Comparison of ENCODE assay signal across 9 cellular contexts in the genomic region with DNA sequence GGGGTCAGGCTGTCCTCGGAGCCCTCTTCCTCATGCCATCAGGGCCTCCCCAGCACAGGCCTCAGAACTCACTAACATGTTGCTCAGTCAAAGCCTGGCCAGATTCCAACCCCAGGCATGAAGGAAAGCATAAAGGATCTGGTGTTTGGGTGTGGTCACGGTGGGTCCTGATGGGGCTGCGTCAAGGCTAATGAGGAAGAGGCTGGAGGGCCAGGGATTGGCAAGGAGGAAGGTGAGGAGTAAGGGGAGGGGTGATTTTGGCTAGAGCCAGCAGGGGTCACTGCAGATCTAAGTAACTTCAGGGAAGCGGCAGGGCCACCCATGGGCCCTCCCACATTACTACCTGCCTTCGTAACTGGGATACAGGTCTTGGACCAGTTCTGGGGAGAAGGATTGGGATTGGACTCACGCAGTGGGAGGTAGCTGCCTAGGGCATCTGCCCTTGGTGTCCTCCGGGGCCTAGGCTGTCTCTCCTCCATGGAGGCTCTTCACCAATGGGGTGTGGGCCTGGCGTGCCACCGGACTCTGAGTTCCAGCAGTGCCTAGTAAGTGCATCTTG. TPM values are rescaled to one million over a fixed set of nuclear protein-coding genes. Genes with fewer than 3 reads are reported as not detected.
DNase-seq lines count a peak whose midpoint lies in the region; ATAC-seq, FAIRE-seq and TF ChIP-seq lines count a peak whose summit lies in the region.
"Had no signal": no experiment of that assay in that cellular context is flagged by ENCODE, and none has a peak within 500 bp of the region (broad histone marks: within the 10 kb centered on the region; RNA-seq: fewer than 3 reads in every experiment).

No MANE protein-coding gene starts in this region.

- H3K9me3 Mint-ChIP-seq in CD4-positive, alpha-beta T cell, result no peaks in the 10 kb centered on the region
- no peaks in the 10 kb centered on the region for H3K9me3 Mint-ChIP-seq in activated T-helper 17 cell treated with anti-CD3 and anti-CD28 coated beads, Interleukin-2, amount 50 U/mL, for 72 hours

- no peaks in the 10 kb centered on the region for H3K36me3 ChIP-seq in psoas muscle (ENCODE audit: insufficient read depth in 1 of 2, low read depth in 1 of 2)
- H3K36me3 ChIP-seq: SJSA1 had no signal

- H3K4me1 ChIP-seq in psoas muscle, result no peaks in the 10 kb centered on the region

- no peaks in the 10 kb centered on the region for H3K27me3 ChIP-seq in CD4-positive, alpha-beta T cell (ENCODE audit: control insufficient read depth, insufficient read depth, low read length)
- H3K27me3 ChIP-seq in psoas muscle (ENCODE audit: insufficient read depth in 3 of 3, low read length in 2 of 3), result no peaks in the 10 kb centered on the region

- POLR2A ChIA-PET in CD4-positive, alpha-beta T cell (lab: Charles Lee), result interaction anchor here (1.0 kb wide), 1 partner anchor 45 kb away, joined by 4 read pairs; no protein-coding TSS in a partner anchor

- ATAC-seq in CD4-positive, alpha-beta T cell (ENCODE audit: poor library complexity), result peak; percentile 68
- peak; percentile 79 for ATAC-seq in activated T-helper 17 cell treated with anti-CD3 and anti-CD28 coated beads, Interleukin-2, amount 50 U/mL, for 72 hours (replicated peaks)
- peak; percentile 61 to 80 (median 74) for ATAC-seq in psoas muscle

- no peaks in the 10 kb centered on the region for H3K9me3 ChIP-seq in CD4-positive, alpha-beta T cell (ENCODE audit: control insufficient read depth, low read length)
- no peaks in the 10 kb centered on the region for H3K9me3 ChIP-seq in psoas muscle
- H3K9me3 ChIP-seq: SJSA1 had no signal

- no peak overlapping the region for H3K27ac ChIP-seq in CD4-positive, alpha-beta T cell (ENCODE audit: low read depth, low read length)
- no peak overlapping the region for H3K27ac ChIP-seq in psoas muscle
- H3K27ac ChIP-seq: SJSA1 had no signal

- H3K36me3 Mint-ChIP-seq in CD4-positive, alpha-beta T cell (ENCODE audit: low read depth), result no peaks in the 10 kb centered on the region
- H3K36me3 Mint-ChIP-seq in activated T-helper 17 cell treated with anti-CD3 and anti-CD28 coated beads, Interleukin-2, amount 50 U/mL, for 72 hours (ENCODE audit: low read depth), result no peaks in the 10 kb centered on the region

- no peak overlapping the region for H3K4me3 ChIP-seq in psoas muscle
- H3K4me3 ChIP-seq: SJSA1 had no signal

- no peak overlapping the region for H3K4me3 Mint-ChIP-seq in CD4-positive, alpha-beta T cell
- H3K4me3 Mint-ChIP-seq in activated T-helper 17 cell treated with anti-CD3 and anti-CD28 coated beads, Interleukin-2, amount 50 U/mL, for 72 hours, result peak overlapping the region; percentile 74

- peaks cover 30% of the 10 kb centered on the region for H3K4me1 Mint-ChIP-seq in CD4-positive, alpha-beta T cell (ENCODE audit: low read depth)
- H3K4me1 Mint-ChIP-seq in activated T-helper 17 cell treated with anti-CD3 and anti-CD28 coated beads, Interleukin-2, amount 50 U/mL, for 72 hours, result peaks cover 23% of the 10 kb centered on the region

- WGBS in psoas muscle, 3 donors, result 62 to 69% (median 67%) methylated on average over 9 of the region's 9 CpGs

- intact Hi-C loops in CD4-positive, alpha-beta T cell (cut with DNase I, micrococcal nuclease), result loop anchor here (1.0 to 5.0 kb wide), 4 partner anchors 49 to 355 kb away; no protein-coding TSS in a partner anchor
- intact Hi-C loops in psoas muscle (cut with DNase I), result loop anchor here in 1 of 2 donors (2.0 kb wide), 1 partner anchor 355 kb away; no protein-coding TSS in a partner anchor

- TF ChIP-seq CTCF in CD4-positive, alpha-beta T cell (IDR thresholded peaks at IDR 0.05), result peak; percentile 72
- peak; percentile 37 for TF ChIP-seq CTCF in psoas muscle (IDR thresholded peaks at IDR 0.05)

- no peaks in the 10 kb centered on the region for H3K27me3 Mint-ChIP-seq in CD4-positive, alpha-beta T cell
- no peaks in the 10 kb centered on the region for H3K27me3 Mint-ChIP-seq in activated T-helper 17 cell treated with anti-CD3 and anti-CD28 coated beads, Interleukin-2, amount 50 U/mL, for 72 hours

- CTCF ChIA-PET in CD4-positive, alpha-beta T cell (lab: Charles Lee), result interaction anchor here (1.3 to 1.6 kb wide), 2 partner anchors 45 to 355 kb away, joined by 5 to 8 read pairs; no protein-coding TSS in a partner anchor

- peak overlapping the region; percentile 85 for H3K27ac Mint-ChIP-seq in CD4-positive, alpha-beta T cell
- H3K27ac Mint-ChIP-seq in activated T-helper 17 cell treated with anti-CD3 and anti-CD28 coated beads, Interleukin-2, amount 50 U/mL, for 72 hours, result peak overlapping the region; percentile 21

- no peak for FAIRE-seq in RCC 7860 (lab: Jason Lieb, UNC)

- peak; percentile 43 to 68 (median 57) for DNase-seq in CD4-positive, alpha-beta T cell
- DNase-seq in GM19240 (ENCODE audit: insufficient read length, low spot score) (peak; percentile 53), HS-27A (ENCODE audit: low read depth) (peak; percentile 54), RCC 7860 (ENCODE audit: low spot score) (peak; percentile 38), germinal center (ENCODE audit: low spot score) (peak; percentile 75), psoas muscle (peak in 1 of 2 donors; percentile 63), superior temporal gyrus (ENCODE audit: extremely low spot score) (no peak)

RNA-seq across cellular contexts. Expression of a gene that starts 36.2 kb away (rescaled TPM):
- total RNA-seq in CD4-positive, alpha-beta T cell, result 10 to 100 TPM; 26.1 to 27.7 TPM
- total RNA-seq in activated T-helper 17 cell treated with anti-CD3 and anti-CD28 coated beads, Interleukin-2, amount 50 U/mL, for 72 hours, result 10 to 100 TPM; 31.2 to 46.7 TPM
- 100 to 1,000 TPM in 2 of 4 donors, 10 to 100 TPM in 2; 64.1 to 152 (median 103) TPM for total RNA-seq in psoas muscle
- 100 to 1,000 TPM; 106 to 151 (median 148) TPM for polyA plus RNA-seq in psoas muscle

RNA-seq across cellular contexts. Expression of a gene that starts 46.2 kb away (rescaled TPM):
- total RNA-seq in CD4-positive, alpha-beta T cell, result 1 to 10 TPM; 3.5 to 3.7 TPM
- total RNA-seq in activated T-helper 17 cell treated with anti-CD3 and anti-CD28 coated beads, Interleukin-2, amount 50 U/mL, for 72 hours, result 100 to 1,000 TPM in 1 of 2 donors, 10 to 100 TPM in 1; 48.7 to 142 TPM
- 100 to 1,000 TPM; 132 to 345 (median 208) TPM for total RNA-seq in psoas muscle
- 100 to 1,000 TPM in 1 of 3 donors, 10 to 100 TPM in 2; 78.1 to 125 (median 88.3) TPM for polyA plus RNA-seq in psoas muscle

Comparison
In these comparisons a context has a peak if more than half of its experiments do, and no peak if none do; other contexts are left out.
1. RNA of a gene that starts 46.2 kb away (total RNA-seq): 132 to 345 TPM in psoas muscle and 48.7 to 142 TPM in activated T-helper 17 cell treated with anti-CD3 and anti-CD28 coated beads, Interleukin-2, amount 50 U/mL, for 72 hours; 3.5 to 3.7 TPM in CD4-positive, alpha-beta T cell; every median in the first group is over 10 times any median in the second.
2. Peak in every context shown above with its lines, with median percentiles within 50 percentile points of each other: ATAC-seq.